In the genomic region with DNA sequence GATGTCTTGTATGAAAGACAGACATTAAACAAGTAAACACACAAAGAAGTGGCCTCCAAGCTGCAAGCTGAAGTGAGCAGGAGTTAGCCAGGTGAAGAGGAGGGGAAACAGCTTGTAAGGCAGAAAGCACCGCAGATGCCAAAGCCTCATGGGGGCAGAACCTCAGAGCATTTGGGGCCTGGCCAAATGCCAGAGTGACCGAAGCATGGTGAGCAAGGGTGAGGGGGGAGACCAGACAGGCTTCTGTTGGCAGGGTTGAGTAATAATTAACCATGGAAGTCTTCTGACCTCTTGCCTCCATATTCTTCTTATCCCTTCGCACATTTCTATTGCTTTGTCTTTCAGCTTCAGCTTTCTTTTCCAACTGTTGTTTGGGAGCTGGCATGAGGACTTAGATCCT, we compare ENCODE assay signal across 9 cellular contexts. TPM values are rescaled to one million over a fixed set of nuclear protein-coding genes. Genes with fewer than 3 reads are reported as not detected.
A peak's percentile ranks its signal among the peaks of the same experiment; 100 is the strongest.
DNase-seq lines count a peak whose midpoint lies in the region; ATAC-seq, FAIRE-seq and TF ChIP-seq lines count a peak whose summit lies in the region.
"Had no signal": no experiment of that assay in that cellular context is flagged by ENCODE, and none has a peak within 500 bp of the region (broad histone marks: within the 10 kb centered on the region; RNA-seq: fewer than 3 reads in every experiment).

No MANE protein-coding gene starts in this region.

- no peaks in the 10 kb centered on the region for H3K27me3 ChIP-seq in neutrophil
- H3K27me3 ChIP-seq in trophoblast cell (ENCODE audit: insufficient read depth, low read length) = no peaks in the 10 kb centered on the region

- no peak overlapping the region for H3K4me3 Mint-ChIP-seq in activated CD8-positive, alpha-beta memory T cell treated with anti-CD3 and anti-CD28 coated beads, Interleukin-2, amount 10 ng/mL, durations not matched to agents 7 days and 5 days

- H3K4me1 ChIP-seq in neutrophil (ENCODE audit: control insufficient read depth in 1 of 2, insufficient read depth in 1 of 2, low read depth in 1 of 2, low read length in 1 of 2) (peaks cover 64 to 66% of the 10 kb centered on the region in 2 experiments), trophoblast cell (ENCODE audit: control insufficient read depth in 1 of 2, insufficient read depth in 2 of 2, low read length in 2 of 2) (peaks cover 0 to 10% of the 10 kb centered on the region in 2 experiments)

- FAIRE-seq in HTR-8/SVneo (lab: Jason Lieb, UNC) (peak; percentile 38), RCC 7860 (lab: Jason Lieb, UNC) (peak; percentile 93)

- H4K8ac ChIP-seq in trophoblast cell (ENCODE audit: low read depth, low read length) = no peak overlapping the region

- no peak overlapping the region for H3K9ac ChIP-seq in trophoblast cell (ENCODE audit: low read length)

- H2BK12ac ChIP-seq in trophoblast cell (ENCODE audit: low read length) = no peak overlapping the region

- H3K9me3 Mint-ChIP-seq in activated CD8-positive, alpha-beta memory T cell treated with anti-CD3 and anti-CD28 coated beads, Interleukin-2, amount 10 ng/mL, durations not matched to agents 7 days and 5 days (ENCODE audit: low read depth) = no peaks in the 10 kb centered on the region

- no peak overlapping the region for H4K91ac ChIP-seq in trophoblast cell (ENCODE audit: low read depth, low read length)

- H3K79me1 ChIP-seq in trophoblast cell (ENCODE audit: low read length) = peaks cover 1% of the 10 kb centered on the region

- H2AK5ac ChIP-seq in trophoblast cell (ENCODE audit: low read length) = no peak overlapping the region

- no peak overlapping the region for H3K27ac Mint-ChIP-seq in activated CD8-positive, alpha-beta memory T cell treated with anti-CD3 and anti-CD28 coated beads, Interleukin-2, amount 10 ng/mL, durations not matched to agents 7 days and 5 days

- H3K4me2 ChIP-seq in trophoblast cell (ENCODE audit: low read length) = no peak overlapping the region

- no peak overlapping the region for H3K4ac ChIP-seq in trophoblast cell (ENCODE audit: low read depth, low read length)

- no peaks in the 10 kb centered on the region for H3K36me3 Mint-ChIP-seq in activated CD8-positive, alpha-beta memory T cell treated with anti-CD3 and anti-CD28 coated beads, Interleukin-2, amount 10 ng/mL, durations not matched to agents 7 days and 5 days

- H2BK120ac ChIP-seq in trophoblast cell (ENCODE audit: insufficient read depth, low read length, poor library complexity) = no peak overlapping the region

- TF ChIP-seq CTCF in neutrophil (IDR thresholded peaks at IDR 0.05) = no peak

- peaks cover 66% of the 10 kb centered on the region for H3K27me3 Mint-ChIP-seq in activated CD8-positive, alpha-beta memory T cell treated with anti-CD3 and anti-CD28 coated beads, Interleukin-2, amount 10 ng/mL, durations not matched to agents 7 days and 5 days

- H2BK5ac ChIP-seq in trophoblast cell (ENCODE audit: low read depth, low read length, poor library complexity) = no peak overlapping the region

- no peak overlapping the region for H3K23ac ChIP-seq in trophoblast cell (ENCODE audit: low read length)

- DNase-seq in HTR-8/SVneo (ENCODE audit: insufficient read length, low spot score) (no peak), RCC 7860 (ENCODE audit: low spot score) (peak; percentile 87), trophoblast cell (no peak), Ammon's horn (ENCODE audit: low spot score) (no peak)
- DNase-seq in activated CD8-positive, alpha-beta memory T cell treated with anti-CD3 and anti-CD28 coated beads, Interleukin-2, amount 10 ng/mL, durations not matched to agents 7 days and 5 days = no peak

- H3K27ac ChIP-seq in neutrophil = peak overlapping the region; percentile 87
- H3K27ac ChIP-seq in trophoblast cell (ENCODE audit: low read depth, low read length) = no peak overlapping the region

- no peak overlapping the region for H2AFZ ChIP-seq in trophoblast cell (ENCODE audit: insufficient read depth, low read length, poor library complexity)

- H3K79me2 ChIP-seq in trophoblast cell (ENCODE audit: control insufficient read depth, insufficient read depth, low read length, poor library complexity) = no peaks in the 10 kb centered on the region

- H3K18ac ChIP-seq in trophoblast cell (ENCODE audit: low read length) = no peak overlapping the region

- H3K4me1 Mint-ChIP-seq in activated CD8-positive, alpha-beta memory T cell treated with anti-CD3 and anti-CD28 coated beads, Interleukin-2, amount 10 ng/mL, durations not matched to agents 7 days and 5 days = no peaks in the 10 kb centered on the region

- H3K14ac ChIP-seq in trophoblast cell (ENCODE audit: low read length) = no peak overlapping the region

- ATAC-seq in GM18868 (IDR thresholded peaks at IDR 0.05; ENCODE audit: unreplicated experiment) (peak; percentile 63), HG03442 (IDR thresholded peaks at IDR 0.05; ENCODE audit: unreplicated experiment) (no peak)
- ATAC-seq in activated CD8-positive, alpha-beta memory T cell treated with anti-CD3 and anti-CD28 coated beads, Interleukin-2, amount 10 ng/mL, durations not matched to agents 7 days and 5 days = no peak

- WGBS in trophoblast cell (ENCODE audit: extremely low coverage, insufficient coverage, insufficient read length) = no CpG with 5 or more reads among the region's 3 CpGs

- no peak overlapping the region for H4K12ac ChIP-seq in trophoblast cell (ENCODE audit: low read depth, low read length)

- H3K36me3 ChIP-seq in neutrophil = peaks cover 34% of the 10 kb centered on the region
- H3K36me3 ChIP-seq in trophoblast cell (ENCODE audit: control insufficient read depth in 1 of 2, insufficient read depth in 2 of 2, low read length in 2 of 2) = no peaks in the 10 kb centered on the region

- H3K4me3 ChIP-seq in neutrophil (ENCODE audit: low read depth in 1 of 2, low read length in 1 of 2) (peak overlapping the region; percentile 35 to 50), trophoblast cell (ENCODE audit: low read depth, low read length) (no peak overlapping the region)

- CTCF ChIA-PET in activated CD8-positive, alpha-beta memory T cell treated with anti-CD3 and anti-CD28 coated beads, Interleukin-2, amount 10 ng/mL, durations not matched to agents 7 days and 5 days (lab: Charles Lee) = interaction anchor here (1.0 kb wide), 1 partner anchor 46 kb away, joined by 3 read pairs; no protein-coding TSS in a partner anchor

- H3K9me3 ChIP-seq in neutrophil (no peaks in the 10 kb centered on the region), trophoblast cell (ENCODE audit: insufficient read depth, low read depth, low read length) (no peaks in the 10 kb centered on the region)

RNA-seq across cellular contexts. Expression of gene QPCT, which starts 5.6 kb away (rescaled TPM):
- total RNA-seq in activated CD8-positive, alpha-beta memory T cell treated with anti-CD3 and anti-CD28 coated beads, Interleukin-2, amount 10 ng/mL, durations not matched to agents 7 days and 5 days = 1 to 10 TPM in 1 of 2 experiments, not detected in 1; 1.9 TPM
- polyA plus RNA-seq in trophoblast cell (2013) = 13.0 and 13.9 TPM in 2 replicates
- total RNA-seq: T-helper 2 cell treated with Interferon-gamma antibody and Interleukin-4, amounts not matched to agents 100 ng/mL and 5 ng/mL, for 36 hours had no signal

RNA-seq across cellular contexts. Expression of gene PRKD3, which starts 25.4 kb away (rescaled TPM):
- total RNA-seq in activated CD8-positive, alpha-beta memory T cell treated with anti-CD3 and anti-CD28 coated beads, Interleukin-2, amount 10 ng/mL, durations not matched to agents 7 days and 5 days = 10 to 100 TPM; 26.0 to 39.6 TPM
- 20.2 and 21.7 TPM in 2 replicates for polyA plus RNA-seq in trophoblast cell (2013)
